In genomic region chr1:202237052-202237451, GRCh38 we compare ENCODE assay signal across 8 cellular contexts. TPM values are rescaled to one million over a fixed set of nuclear protein-coding genes. Genes with fewer than 3 reads are reported as not detected.
DNase-seq lines count a peak whose midpoint lies in the region; ATAC-seq and TF ChIP-seq lines count a peak whose summit lies in the region.

No MANE protein-coding gene starts in this region.

- peak; percentile 31; the same call in 1 of the 2 replicates for TF ChIP-seq RAD21 in IMR-90 (IDR thresholded peaks at IDR 0.05; ENCODE audit: low read length)

- no peak overlapping the region for H3K27ac ChIP-seq in IMR-90 (ENCODE audit: insufficient read depth, low read length)
- H3K27ac ChIP-seq in SU-DHL-6 (ENCODE audit: low read depth, low read length) = no peak overlapping the region
- H3K27ac ChIP-seq in substantia nigra (ENCODE audit: low read depth, low read length, poor library complexity, severe bottlenecking) = no peak overlapping the region

- H3F3A ChIP-seq in SU-DHL-6 (ENCODE audit: insufficient read depth) = no peaks in the 10 kb centered on the region

- H3K4me2 ChIP-seq in IMR-90 (ENCODE audit: low read depth, low read length) (no peak overlapping the region), SU-DHL-6 (ENCODE audit: low read depth, low read length, poor library complexity, severe bottlenecking) (no peak overlapping the region)

- H3K4ac ChIP-seq in IMR-90 (ENCODE audit: low read depth, low read length) = peak overlapping the region; percentile 13; the same call in 1 of the 2 replicates

- peaks cover 18% of the 10 kb centered on the region for H3K9me1 ChIP-seq in IMR-90 (ENCODE audit: insufficient read depth, low read length)

- peak overlapping the region; percentile 93; the same call in 1 of the 2 replicates for H2BK120ac ChIP-seq in IMR-90 (ENCODE audit: low read depth, low read length)

- CTCF ChIA-PET in IMR-90 (lab: Yijun Ruan, JAX) = interaction anchor here (0.7 to 1.4 kb wide), 5 partner anchors 18 to 107 kb away, joined by 3 to 13 read pairs (median 3); partner anchors contain the start of gene LGR6

- no peak overlapping the region for H4K5ac ChIP-seq in IMR-90 (ENCODE audit: low read depth, low read length)

- no peaks in the 10 kb centered on the region for H3K36me3 ChIP-seq in IMR-90 (ENCODE audit: control insufficient read depth, insufficient read depth, low read length)
- H3K36me3 ChIP-seq in SU-DHL-6 (ENCODE audit: low read length) = no peaks in the 10 kb centered on the region

- POLR2A ChIA-PET in IMR-90 (lab: Charles Lee; ENCODE audit: unreplicated experiment) = no interaction called here

- H2BK20ac ChIP-seq in IMR-90 (ENCODE audit: low read depth, low read length) = peak overlapping the region; percentile 66

- H3K23ac ChIP-seq in IMR-90 (ENCODE audit: low read depth, low read length) = no peak overlapping the region

- no peaks in the 10 kb centered on the region for H4K20me1 ChIP-seq in IMR-90 (ENCODE audit: insufficient read depth, low read length)
- H4K20me1 ChIP-seq in SU-DHL-6 (ENCODE audit: low read depth, low read length) = no peaks in the 10 kb centered on the region

- peak; percentile 36 for ATAC-seq in IMR-90 (ENCODE audit: low read depth)
- ATAC-seq in esophagus mucosa = peak; percentile 34
- ATAC-seq in HG03196 (IDR thresholded peaks at IDR 0.05; ENCODE audit: unreplicated experiment) = no peak

- peak overlapping the region; percentile 29 for H3K4me3 Mint-ChIP-seq in osteocyte (ENCODE audit: unreplicated experiment)

- H3K4me1 Mint-ChIP-seq in osteocyte (ENCODE audit: unreplicated experiment) = peaks cover 71% of the 10 kb centered on the region

- peak overlapping the region; percentile 3 for H2BK5ac ChIP-seq in IMR-90 (ENCODE audit: low read depth, low read length, poor library complexity, severe bottlenecking)

- in situ Hi-C loops in IMR-90 (cut with MboI; ENCODE audit: low sequenced_read_pairs) = no loop called here

- H3K4me3 ChIP-seq in IMR-90 (ENCODE audit: insufficient read depth, low read depth, low read length) (no peak overlapping the region), SU-DHL-6 (ENCODE audit: insufficient read depth, low read length, poor library complexity, severe bottlenecking) (no peak overlapping the region)

- peak overlapping the region; percentile 94 for H3K27ac Mint-ChIP-seq in osteocyte (ENCODE audit: unreplicated experiment)

- H3K4me1 ChIP-seq in IMR-90 (ENCODE audit: control insufficient read depth, insufficient read depth, low read length) = peaks cover 16% of the 10 kb centered on the region

- H3K9ac ChIP-seq in IMR-90 (ENCODE audit: low read depth, low read length) (peak overlapping the region; percentile 30; the same call in 1 of the 2 replicates), SU-DHL-6 (ENCODE audit: low read length) (no peak overlapping the region)

- no peak overlapping the region for H3K56ac ChIP-seq in IMR-90 (ENCODE audit: extremely low read depth, insufficient read depth, low read length)

- DNase-seq in activated T-cell treated with anti-CD3 and anti-CD28 coated beads for 48 hours (ENCODE audit: low read depth) (peak; percentile 25), IMR-90 (peak; percentile 15), osteocyte (ENCODE audit: extremely low spot score, unreplicated experiment) (no peak), substantia nigra (lab: John Stamatoyannopoulos, UW) (no peak)
- no peak for DNase-seq in activated T-cell treated with anti-CD3 and anti-CD28 coated beads, Interleukin-2, amount 50 U/mL, for 1 hour

- no peaks in the 10 kb centered on the region for H3K36me3 Mint-ChIP-seq in osteocyte (ENCODE audit: unreplicated experiment)

- dilution Hi-C loops in IMR-90 (cut with HindIII; ENCODE audit: low sequenced_read_pairs, unreplicated experiment) = no loop called here

- H2BK15ac ChIP-seq in IMR-90 (ENCODE audit: low read depth, low read length) = peak overlapping the region; percentile 20; the same call in 1 of the 3 replicates

- peak overlapping the region; percentile 69; the same call in 1 of the 2 replicates for H4K91ac ChIP-seq in IMR-90 (ENCODE audit: insufficient read depth, low read depth, low read length)

- H3K9me3 ChIP-seq in IMR-90 (ENCODE audit: control insufficient read depth, insufficient read depth, low read length) = no peaks in the 10 kb centered on the region
- no peaks in the 10 kb centered on the region for H3K9me3 ChIP-seq in SU-DHL-6 (ENCODE audit: insufficient read depth, low read length)

- H3K14ac ChIP-seq in IMR-90 (replicated peaks; ENCODE audit: low read depth, low read length) = peak overlapping the region; percentile 1; the same call in 1 of the 2 replicates

- peak overlapping the region; percentile 78 for H2AK5ac ChIP-seq in IMR-90 (ENCODE audit: low read depth, low read length)

- TF ChIP-seq CTCF in IMR-90 (conservative IDR thresholded peaks at IDR 0.05; ENCODE audit: low read depth, low read length) (peak; percentile 52), SU-DHL-6 (IDR thresholded peaks at IDR 0.05; ENCODE audit: insufficient read depth, low read length, poor library complexity, severe bottlenecking) (peak; percentile 41), osteocyte (IDR thresholded peaks at IDR 0.05) (peak; percentile 56)

- 0 out of 4 replicates have a peak overlapping the region, but pooled peaks of 1 of the 2 experiments have one; percentile 18 for H4K8ac ChIP-seq in IMR-90 (ENCODE audit: low read depth in 2 of 2, low read length in 2 of 2)

- H3K27me3 ChIP-seq in IMR-90 (ENCODE audit: control insufficient read depth, insufficient read depth, low read length) (peaks cover 11% of the 10 kb centered on the region), SU-DHL-6 (ENCODE audit: low read length) (no peaks in the 10 kb centered on the region)

- H3K9me3 Mint-ChIP-seq in osteocyte (ENCODE audit: unreplicated experiment) = no peaks in the 10 kb centered on the region

- no peaks in the 10 kb centered on the region for H3K9me2 ChIP-seq in SU-DHL-6 (replicated peaks; ENCODE audit: insufficient read depth, low read length)

- no TSS peak for BruUV-seq in IMR-90 (replicated peaks; lab: Mats Ljungman, UMichigan)

- H3K18ac ChIP-seq in IMR-90 (ENCODE audit: low read depth, low read length) = peak overlapping the region; percentile 26; the same call in 1 of the 2 replicates

- intact Hi-C loops in IMR-90 (cut with micrococcal nuclease) = loop anchor here (2.0 kb wide), 1 partner anchor 46 kb away; no protein-coding TSS in a partner anchor

- H2AK9ac ChIP-seq in IMR-90 (replicated peaks; ENCODE audit: low read depth, low read length, poor library complexity) = no peak overlapping the region

- H3K79me2 ChIP-seq in SU-DHL-6 (ENCODE audit: insufficient read depth, low read length) = no peaks in the 10 kb centered on the region

- H3K27me3 Mint-ChIP-seq in osteocyte (ENCODE audit: unreplicated experiment) = no peaks in the 10 kb centered on the region

- WGBS in IMR-90 (ENCODE audit: extremely low coverage in 2 of 2, insufficient read length in 1 of 2), 2 experiments = 40% methylated on average over 1 of the region's 8 CpGs; no CpG with 5 or more reads in 1 of the 2 experiments

- no peaks in the 10 kb centered on the region for H3K79me1 ChIP-seq in IMR-90 (ENCODE audit: low read depth in 1 of 2, low read length in 2 of 2)

- no peak for TF ChIP-seq POLR2A in IMR-90 (IDR thresholded peaks at IDR 0.05; ENCODE audit: low read depth, low read length)

- H2AFZ ChIP-seq in IMR-90 (replicated peaks; ENCODE audit: low read length, poor library complexity) (peak overlapping the region; percentile 71), SU-DHL-6 (ENCODE audit: low read depth, low read length, severe bottlenecking) (no peak overlapping the region)

TF ChIP-seq in IMR-90, 13 proteins besides CTCF, POLR2A, EP300 and RAD21:
- TF ChIP-seq MXI1 (IDR thresholded peaks at IDR 0.05; ENCODE audit: borderline replicate concordance, low read depth, low read length) (no peak), USF2 (IDR thresholded peaks at IDR 0.05; ENCODE audit: low read depth, low read length) (no peak), MAFK (IDR thresholded peaks at IDR 0.05; ENCODE audit: low read depth, low read length) (no peak), NFE2L2 (IDR thresholded peaks at IDR 0.05; ENCODE audit: low read depth, low read length) (no peak), ELK1 (IDR thresholded peaks at IDR 0.05; ENCODE audit: borderline replicate concordance, low read depth, low read length) (no peak), FOS (IDR thresholded peaks at IDR 0.05; ENCODE audit: low read depth, low read length) (no peak), RFX5 (IDR thresholded peaks at IDR 0.05; ENCODE audit: low read depth, low read length) (no peak), RCOR1 (IDR thresholded peaks at IDR 0.05; ENCODE audit: insufficient replicate concordance, low read length) (no peak), MAZ (IDR thresholded peaks at IDR 0.05; ENCODE audit: borderline replicate concordance, low read depth, low read length) (no peak), SMC3 (IDR thresholded peaks at IDR 0.05; ENCODE audit: low read depth, low read length) (no peak), CHD1 (IDR thresholded peaks at IDR 0.05; ENCODE audit: low read depth, low read length) (no peak), CEBPB (IDR thresholded peaks at IDR 0.05; ENCODE audit: low read depth, low read length) (no peak), BHLHE40 (IDR thresholded peaks at IDR 0.05; ENCODE audit: low read depth, low read length) (no peak)

RNA-seq across cellular contexts. Expression of gene LGR6, which starts 43.5 kb away (rescaled TPM):
- total RNA-seq in IMR-90 (2012; rRNA removed) (not detected in 2 replicates), esophagus mucosa (2.7 TPM), osteocyte (9.4 and 9.9 TPM in 2 replicates)
- not detected in 2 replicates for polyA plus RNA-seq in IMR-90 (2012; rRNA removed)
- 0.01 TPM in 1 of 2 replicates, not detected in the other for polyA plus RNA-seq in IMR-90 (2012; cell fraction: cytosol; rRNA removed)
- polyA plus RNA-seq in IMR-90 (2012; cell fraction: nucleus; rRNA removed; ENCODE audit: low replicate concordance) = not detected in 2 replicates

Comparison
In these comparisons a context has a peak if more than half of its experiments do, and no peak if none do; other contexts are left out.
1. DNase-seq: peak in activated T-cell treated with anti-CD3 and anti-CD28 coated beads for 48 hours (single experiment) and IMR-90 (single experiment); none in activated T-cell treated with anti-CD3 and anti-CD28 coated beads, Interleukin-2, amount 50 U/mL, for 1 hour (single experiment), osteocyte (single experiment) and substantia nigra (0 of 49).
2. Peak in every context shown above with its lines, with median percentiles within 50 percentile points of each other: CTCF ChIP-seq.